1 cellular context compared by ENCODE assay signal in the genomic region with DNA sequence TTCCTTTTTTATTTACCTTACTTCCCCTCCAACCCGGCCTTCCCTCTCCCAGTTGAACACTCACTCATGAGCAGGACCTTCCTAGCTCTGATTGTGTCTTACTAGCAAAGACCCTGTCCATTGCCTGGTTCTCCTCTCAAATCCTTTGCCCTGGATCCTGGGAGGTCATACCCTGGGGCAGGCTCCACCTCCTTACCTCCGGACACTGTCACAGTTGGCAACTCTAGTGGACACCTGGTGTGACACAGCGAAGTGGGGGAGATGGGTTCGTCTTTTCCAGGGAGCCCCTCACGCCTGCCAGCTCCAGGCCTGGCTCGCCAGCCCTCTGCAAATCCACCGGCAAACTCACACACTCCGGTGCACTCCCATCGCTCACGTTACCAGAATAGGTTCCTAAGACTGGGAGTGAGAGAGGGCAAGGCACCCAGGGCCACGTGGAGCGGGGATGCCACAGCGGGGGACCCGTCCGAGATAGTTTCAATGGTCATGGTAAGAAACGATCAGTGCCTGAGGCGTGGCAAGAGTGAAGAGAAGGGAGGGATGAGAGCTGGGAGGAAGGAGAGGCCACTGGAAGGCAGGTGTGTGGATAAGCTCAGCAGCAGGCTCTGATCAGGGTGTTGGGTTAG.
TF ChIP-seq lines count a peak whose summit lies in the region.

No MANE protein-coding gene starts in this region.

TF ChIP-seq in IMR-90, 13 proteins besides CTCF, POLR2A, EP300 and RAD21 (continued from another document):
- TF ChIP-seq, protein P1, sequence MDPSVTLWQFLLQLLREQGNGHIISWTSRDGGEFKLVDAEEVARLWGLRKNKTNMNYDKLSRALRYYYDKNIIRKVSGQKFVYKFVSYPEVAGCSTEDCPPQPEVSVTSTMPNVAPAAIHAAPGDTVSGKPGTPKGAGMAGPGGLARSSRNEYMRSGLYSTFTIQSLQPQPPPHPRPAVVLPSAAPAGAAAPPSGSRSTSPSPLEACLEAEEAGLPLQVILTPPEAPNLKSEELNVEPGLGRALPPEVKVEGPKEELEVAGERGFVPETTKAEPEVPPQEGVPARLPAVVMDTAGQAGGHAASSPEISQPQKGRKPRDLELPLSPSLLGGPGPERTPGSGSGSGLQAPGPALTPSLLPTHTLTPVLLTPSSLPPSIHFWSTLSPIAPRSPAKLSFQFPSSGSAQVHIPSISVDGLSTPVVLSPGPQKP (IDR thresholded peaks at IDR 0.05; ENCODE audit: borderline replicate concordance, low read depth, low read length), result no peak
- TF ChIP-seq BHLHE40 (IDR thresholded peaks at IDR 0.05; ENCODE audit: low read depth, low read length) (no peak), RFX5 (IDR thresholded peaks at IDR 0.05; ENCODE audit: low read depth, low read length) (no peak), MAZ (IDR thresholded peaks at IDR 0.05; ENCODE audit: borderline replicate concordance, low read depth, low read length) (no peak), NFE2L2 (IDR thresholded peaks at IDR 0.05; ENCODE audit: low read depth, low read length) (no peak), FOS (IDR thresholded peaks at IDR 0.05; ENCODE audit: low read depth, low read length) (no peak), MXI1 (IDR thresholded peaks at IDR 0.05; ENCODE audit: borderline replicate concordance, low read depth, low read length) (no peak), CEBPB (IDR thresholded peaks at IDR 0.05; ENCODE audit: low read depth, low read length) (no peak), CHD1 (IDR thresholded peaks at IDR 0.05; ENCODE audit: low read depth, low read length) (no peak), SMC3 (IDR thresholded peaks at IDR 0.05; ENCODE audit: low read depth, low read length) (no peak), RCOR1 (IDR thresholded peaks at IDR 0.05; ENCODE audit: insufficient replicate concordance, low read length) (no peak)
- TF ChIP-seq, protein P2, sequence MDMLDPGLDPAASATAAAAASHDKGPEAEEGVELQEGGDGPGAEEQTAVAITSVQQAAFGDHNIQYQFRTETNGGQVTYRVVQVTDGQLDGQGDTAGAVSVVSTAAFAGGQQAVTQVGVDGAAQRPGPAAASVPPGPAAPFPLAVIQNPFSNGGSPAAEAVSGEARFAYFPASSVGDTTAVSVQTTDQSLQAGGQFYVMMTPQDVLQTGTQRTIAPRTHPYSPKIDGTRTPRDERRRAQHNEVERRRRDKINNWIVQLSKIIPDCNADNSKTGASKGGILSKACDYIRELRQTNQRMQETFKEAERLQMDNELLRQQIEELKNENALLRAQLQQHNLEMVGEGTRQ (IDR thresholded peaks at IDR 0.05; ENCODE audit: low read depth, low read length), result no peak
